ENCODE assay signal across 8 cellular contexts in the genomic region with DNA sequence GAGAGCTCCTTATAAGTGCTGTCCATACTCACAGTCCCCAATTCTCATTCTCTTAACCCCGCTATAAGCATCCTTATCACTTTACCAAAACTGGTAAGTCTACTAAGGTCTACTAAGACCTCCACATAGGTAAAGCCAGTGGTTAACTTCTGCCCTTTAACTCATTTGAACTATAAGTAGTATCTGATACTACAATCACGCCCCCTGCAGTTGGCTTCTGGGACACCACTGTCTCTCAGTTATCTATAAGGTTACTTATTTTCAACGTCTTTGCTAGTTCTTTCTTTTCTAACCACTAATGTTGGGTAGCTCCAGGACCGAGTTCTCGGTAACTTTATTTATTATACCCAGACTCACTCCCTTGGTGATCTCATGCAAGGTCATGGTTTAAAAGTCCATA.
A peak's percentile ranks its signal among the peaks of the same experiment; 100 is the strongest.
DNase-seq lines count a peak whose midpoint lies in the region; ATAC-seq and TF ChIP-seq lines count a peak whose summit lies in the region.

No MANE protein-coding gene starts in this region.

- no peak overlapping the region for H3K4me2 ChIP-seq in OCI-LY7 (ENCODE audit: low read length)

- H3K27ac ChIP-seq in OCI-LY7 (ENCODE audit: low read depth, low read length, poor library complexity, severe bottlenecking): no peak overlapping the region

- H2AFZ ChIP-seq in OCI-LY7 (ENCODE audit: low read length): no peak overlapping the region

- DNase-seq in left ventricle myocardium superior (peak; percentile 41), Right ventricle myocardium superior (no peak), OCI-LY7 (ENCODE audit: low spot score) (no peak), dermis microvascular lymphatic vessel endothelial cell (ENCODE audit: low read depth in 2 of 2) (peak; percentile 12 to 46), activated gamma-delta T cell treated with Interleukin-2 at 50 U/mL for 16 hours (no peak)
- DNase-seq in stimulated activated CD4-positive, alpha-beta T cell treated with anti-CD3 and anti-CD28 coated beads, Interleukin-1b, Interleukin-23, amount 100 ng/mL, for 48 hours: peak; percentile 36

- POLR2A ChIA-PET in OCI-LY7 (lab: Charles Lee): interaction anchor here (0.6 kb wide), 1 partner anchor 16 kb away, joined by 4 read pairs; no protein-coding TSS in a partner anchor

- no peaks in the 10 kb centered on the region for H4K20me1 ChIP-seq in OCI-LY7 (ENCODE audit: insufficient read depth, low read length)

- H3K4me3 ChIP-seq in OCI-LY7 (ENCODE audit: low read depth, low read length, poor library complexity, severe bottlenecking): no peak overlapping the region

- ATAC-seq in left ventricle myocardium superior: no peak
- no peak for ATAC-seq in Right ventricle myocardium superior (ENCODE audit: poor library complexity)
- ATAC-seq in GM18907 (IDR thresholded peaks at IDR 0.05; ENCODE audit: unreplicated experiment): no peak
- ATAC-seq in GM18870 (IDR thresholded peaks at IDR 0.05; ENCODE audit: unreplicated experiment): no peak

- intact Hi-C loops in left ventricle myocardium superior (cut with micrococcal nuclease) (no loop called here), Right ventricle myocardium superior (cut with DNase I) (no loop called here), OCI-LY7 (cut with micrococcal nuclease; ENCODE audit: unreplicated experiment) (no loop called here)

- peak; percentile 54 for TF ChIP-seq CTCF in OCI-LY7 (conservative IDR thresholded peaks at IDR 0.05; ENCODE audit: low read length)

- H3K79me2 ChIP-seq in OCI-LY7 (ENCODE audit: insufficient read depth, low read depth, low read length): no peaks in the 10 kb centered on the region

- no peaks in the 10 kb centered on the region for H3K36me3 ChIP-seq in OCI-LY7 (ENCODE audit: insufficient read depth, low read length)

- H3K9me3 ChIP-seq in OCI-LY7 (ENCODE audit: low read length): no peaks in the 10 kb centered on the region

- BruUV-seq in OCI-LY7 (replicated peaks; lab: Mats Ljungman, UMichigan): no TSS peak

- CTCF ChIA-PET in OCI-LY7 (lab: Charles Lee; ENCODE audit: unreplicated experiment): no interaction called here

- H3K9me2 ChIP-seq in OCI-LY7 (ENCODE audit: insufficient read depth, low read length): no peaks in the 10 kb centered on the region

- no peaks in the 10 kb centered on the region for H3K4me1 ChIP-seq in OCI-LY7 (ENCODE audit: insufficient read depth, low read length, poor library complexity, severe bottlenecking)

Comparison
In these comparisons a context has a peak if more than half of its experiments do, and no peak if none do; other contexts are left out.
1. DNase-seq: peak in left ventricle myocardium superior (single experiment), dermis microvascular lymphatic vessel endothelial cell (2 of 2) and stimulated activated CD4-positive, alpha-beta T cell treated with anti-CD3 and anti-CD28 coated beads, Interleukin-1b, Interleukin-23, amount 100 ng/mL, for 48 hours (single experiment); none in Right ventricle myocardium superior (single experiment), OCI-LY7 (single experiment) and activated gamma-delta T cell treated with Interleukin-2 at 50 U/mL for 16 hours (single experiment).